Comparison of ENCODE assay signal across 1 cellular context in the genomic region with DNA sequence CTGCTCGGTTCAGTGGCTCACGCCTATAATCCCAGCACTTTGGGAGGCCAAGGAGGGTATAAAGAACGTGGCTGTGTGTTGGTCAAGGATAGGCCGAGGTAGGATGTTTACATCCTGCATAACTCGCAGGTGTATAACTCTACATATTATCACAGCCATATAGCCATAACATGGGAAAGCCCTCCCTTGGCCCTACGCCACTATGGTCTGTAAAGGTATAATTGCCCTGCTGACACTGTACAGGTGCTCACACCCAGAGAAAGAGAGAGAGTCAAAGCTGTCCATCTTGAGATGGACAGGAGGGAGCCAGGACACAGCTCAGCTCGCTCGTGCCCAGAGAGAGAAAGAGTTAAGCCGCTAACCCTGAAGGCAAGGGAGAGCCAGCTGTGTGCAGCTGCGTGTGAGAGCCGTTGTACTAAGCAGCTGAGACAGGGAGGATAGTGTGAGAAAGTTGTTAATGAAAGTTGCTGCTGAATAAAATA.
TF ChIP-seq lines count a peak whose summit lies in the region.

No MANE protein-coding gene starts in this region.

TF ChIP-seq in WTC11, 78 proteins besides CTCF, POLR2A, EP300 and RAD21 (continued from another document):
- TF ChIP-seq, protein P1, sequence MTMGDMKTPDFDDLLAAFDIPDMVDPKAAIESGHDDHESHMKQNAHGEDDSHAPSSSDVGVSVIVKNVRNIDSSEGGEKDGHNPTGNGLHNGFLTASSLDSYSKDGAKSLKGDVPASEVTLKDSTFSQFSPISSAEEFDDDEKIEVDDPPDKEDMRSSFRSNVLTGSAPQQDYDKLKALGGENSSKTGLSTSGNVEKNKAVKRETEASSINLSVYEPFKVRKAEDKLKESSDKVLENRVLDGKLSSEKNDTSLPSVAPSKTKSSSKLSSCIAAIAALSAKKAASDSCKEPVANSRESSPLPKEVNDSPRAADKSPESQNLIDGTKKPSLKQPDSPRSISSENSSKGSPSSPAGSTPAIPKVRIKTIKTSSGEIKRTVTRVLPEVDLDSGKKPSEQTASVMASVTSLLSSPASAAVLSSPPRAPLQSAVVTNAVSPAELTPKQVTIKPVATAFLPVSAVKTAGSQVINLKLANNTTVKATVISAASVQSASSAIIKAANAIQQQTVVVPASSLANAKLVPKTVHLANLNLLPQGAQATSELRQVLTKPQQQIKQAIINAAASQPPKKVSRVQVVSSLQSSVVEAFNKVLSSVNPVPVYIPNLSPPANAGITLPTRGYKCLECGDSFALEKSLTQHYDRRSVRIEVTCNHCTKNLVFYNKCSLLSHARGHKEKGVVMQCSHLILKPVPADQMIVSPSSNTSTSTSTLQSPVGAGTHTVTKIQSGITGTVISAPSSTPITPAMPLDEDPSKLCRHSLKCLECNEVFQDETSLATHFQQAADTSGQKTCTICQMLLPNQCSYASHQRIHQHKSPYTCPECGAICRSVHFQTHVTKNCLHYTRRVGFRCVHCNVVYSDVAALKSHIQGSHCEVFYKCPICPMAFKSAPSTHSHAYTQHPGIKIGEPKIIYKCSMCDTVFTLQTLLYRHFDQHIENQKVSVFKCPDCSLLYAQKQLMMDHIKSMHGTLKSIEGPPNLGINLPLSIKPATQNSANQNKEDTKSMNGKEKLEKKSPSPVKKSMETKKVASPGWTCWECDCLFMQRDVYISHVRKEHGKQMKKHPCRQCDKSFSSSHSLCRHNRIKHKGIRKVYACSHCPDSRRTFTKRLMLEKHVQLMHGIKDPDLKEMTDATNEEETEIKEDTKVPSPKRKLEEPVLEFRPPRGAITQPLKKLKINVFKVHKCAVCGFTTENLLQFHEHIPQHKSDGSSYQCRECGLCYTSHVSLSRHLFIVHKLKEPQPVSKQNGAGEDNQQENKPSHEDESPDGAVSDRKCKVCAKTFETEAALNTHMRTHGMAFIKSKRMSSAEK (CRISPR knock-in tag; IDR thresholded peaks at IDR 0.05; ENCODE audit: borderline replicate concordance), result no peak
- TF ChIP-seq MYBL2 (CRISPR knock-in tag; IDR thresholded peaks at IDR 0.05) (no peak), ELF4 (CRISPR knock-in tag; IDR thresholded peaks at IDR 0.05; ENCODE audit: low read depth) (no peak), CREB1 (CRISPR knock-in tag; IDR thresholded peaks at IDR 0.05) (no peak), EMX1 (CRISPR knock-in tag; IDR thresholded peaks at IDR 0.05) (no peak), RELA (CRISPR knock-in tag; IDR thresholded peaks at IDR 0.05; ENCODE audit: borderline replicate concordance) (no peak), RORB (CRISPR knock-in tag; IDR thresholded peaks at IDR 0.05) (no peak)
